8 cellular contexts compared by ENCODE assay signal in the genomic region with DNA sequence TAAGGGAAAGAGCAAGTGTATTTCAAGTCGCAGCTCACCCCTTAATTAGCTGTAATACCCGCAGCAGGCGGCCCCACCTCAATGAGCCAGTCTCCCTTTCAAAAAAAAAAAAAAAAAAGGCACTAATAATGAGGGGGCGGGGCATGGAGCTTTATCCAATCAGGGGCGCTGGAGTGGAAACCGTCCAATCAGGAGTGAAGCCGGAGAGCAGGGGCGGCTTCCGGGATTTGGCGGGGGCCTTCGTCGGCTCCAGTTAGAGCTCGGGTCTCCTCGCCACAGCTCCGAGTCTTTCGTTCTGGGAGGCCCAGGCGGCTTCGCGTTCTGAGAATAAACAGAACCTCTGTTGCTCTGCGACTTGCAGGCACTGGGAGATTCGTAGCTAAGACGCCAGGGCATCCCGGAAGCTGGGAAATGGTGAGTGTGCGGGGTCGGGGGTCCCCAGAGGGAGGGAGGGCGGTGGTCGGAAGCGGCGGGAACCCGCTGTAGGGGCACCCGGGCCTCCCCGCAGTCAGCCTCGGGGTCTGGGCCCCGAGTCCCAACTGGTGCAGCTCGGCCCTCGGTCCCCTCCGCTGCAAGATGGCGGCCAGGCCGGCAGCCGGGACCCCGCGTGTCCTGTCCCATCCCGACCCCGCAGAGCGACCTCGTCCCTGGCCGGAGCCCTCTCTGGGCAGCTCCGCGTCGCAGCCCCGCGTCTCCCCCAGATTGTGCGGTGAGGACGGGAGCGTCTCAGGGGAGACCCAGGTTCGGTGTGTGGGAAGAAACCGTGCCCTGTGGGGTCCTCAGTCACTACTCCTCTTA. TPM values are rescaled to one million over a fixed set of nuclear protein-coding genes. Genes with fewer than 3 reads are reported as not detected.
DNase-seq lines count a peak whose midpoint lies in the region; ATAC-seq, FAIRE-seq and TF ChIP-seq lines count a peak whose summit lies in the region.

TSS of gene ZNF267 (plus strand) at position 252 of the 798 bp plus-strand sequence. CDS start at position 412, 160 bp downstream.

- peaks cover 24 to 25% of the 10 kb centered on the region in 2 donors for H3K4me1 ChIP-seq in kidney (ENCODE audit: control insufficient read depth in 1 of 2, insufficient read depth in 1 of 2, low read depth in 1 of 2, low read length in 2 of 2)

- H3K4me3 ChIP-seq in kidney (ENCODE audit: low read length in 2 of 2): peak within 1 kb of the TSS; percentile 93 to 96

- no peaks in the 10 kb centered on the region for H3K9me3 ChIP-seq in kidney (ENCODE audit: control insufficient read depth in 1 of 2, low read length in 2 of 2)

- H3K36me3 ChIP-seq in kidney (ENCODE audit: control insufficient read depth in 1 of 2, insufficient read depth in 2 of 2, low read length in 2 of 2): peaks cover 0 to 4% of the 10 kb centered on the region in 2 donors

- peak within 1 kb of the TSS; percentile 94 to 96 for H3K9ac ChIP-seq in kidney (ENCODE audit: low read length in 2 of 2)

- in situ Hi-C loops in ACHN (cut with HindIII; ENCODE audit: low pct_ligation_motif_present, low pct_unique_long_range_greater_than_20kb, low sequenced_read_pairs): no loop called here

- peaks cover 27% of the 10 kb centered on the region for H3K36me3 Mint-ChIP-seq in central memory CD8-positive, alpha-beta T cell (ENCODE audit: insufficient read depth)

- peak within 1 kb of the TSS; percentile 98 for H3K27ac Mint-ChIP-seq in central memory CD8-positive, alpha-beta T cell (ENCODE audit: low read depth)

- peak; percentile 57 for FAIRE-seq in kidney (lab: Jason Lieb, UNC)

- H3K27me3 Mint-ChIP-seq in central memory CD8-positive, alpha-beta T cell: no peaks in the 10 kb centered on the region

- ATAC-seq in GM18870 (IDR thresholded peaks at IDR 0.05; ENCODE audit: unreplicated experiment) (peak; percentile 34), HG03135 (IDR thresholded peaks at IDR 0.05; ENCODE audit: unreplicated experiment) (peak; percentile 58)
- ATAC-seq in activated CD4-positive, CD25-positive, alpha-beta regulatory T cell treated with anti-CD3 and anti-CD28 coated beads, Interleukin-2, amount 50 U/mL, for 24 hours: peak; percentile 44 to 48
- peak; percentile 59 for ATAC-seq in central memory CD8-positive, alpha-beta T cell (replicated peaks; ENCODE audit: extremely low read depth, poor library complexity, severe bottlenecking)

- intact Hi-C loops in kidney (cut with DNase I): no loop called here

- no peaks in the 10 kb centered on the region for H3K9me3 Mint-ChIP-seq in central memory CD8-positive, alpha-beta T cell

- peaks cover 65% of the 10 kb centered on the region for H3K4me1 Mint-ChIP-seq in central memory CD8-positive, alpha-beta T cell

- peak; percentile 96 for DNase-seq in ACHN
- DNase-seq in NCI-H345 (lab: John Stamatoyannopoulos, UW): peak; percentile 96
- peak; percentile 86 to 92 for DNase-seq in central memory CD8-positive, alpha-beta T cell (ENCODE audit: low spot score in 2 of 2)
- DNase-seq in kidney: peak; percentile 97
- peak; percentile 95 for DNase-seq in stimulated activated CD4-positive, alpha-beta T cell treated with anti-CD3 and anti-CD28 coated beads, Interleukin-15, amount 100 ng/mL, for 24 hours

- H3K4me3 Mint-ChIP-seq in central memory CD8-positive, alpha-beta T cell: peak within 1 kb of the TSS; percentile 95

- peak within 1 kb of the TSS; percentile 87 to 94 for H3K27ac ChIP-seq in kidney (ENCODE audit: low read depth in 2 of 2, low read length in 2 of 2)

- no peak for TF ChIP-seq CTCF in kidney (IDR thresholded peaks at IDR 0.05; ENCODE audit: borderline replicate concordance, extremely low read depth, insufficient read depth)

RNA-seq across cellular contexts. Expression of gene ZNF267, which starts in this region (rescaled TPM):
- total RNA-seq in kidney: 18.3 TPM
- polyA plus RNA-seq in kidney (ENCODE audit: insufficient read depth, low read depth, low replicate concordance): 4.0 TPM

Comparison
In these comparisons a context has a peak if more than half of its experiments do, and no peak if none do; other contexts are left out.
1. Peak in every context shown above with its lines: DNase-seq, ATAC-seq, H3K4me3 ChIP-seq and H3K27ac ChIP-seq.